In genomic region chr17:18960803-18961511, GRCh38 we compare ENCODE assay signal across 9 cellular contexts. TPM values are rescaled to one million over a fixed set of nuclear protein-coding genes. Genes with fewer than 3 reads are reported as not detected.
DNase-seq lines count a peak whose midpoint lies in the region; ATAC-seq and TF ChIP-seq lines count a peak whose summit lies in the region.
"Had no signal": no experiment of that assay in that cellular context is flagged by ENCODE, and none has a peak within 500 bp of the region (broad histone marks: within the 10 kb centered on the region; RNA-seq: fewer than 3 reads in every experiment).

No MANE protein-coding gene starts in this region.

- TF ChIP-seq CTCF in endothelial cell (IDR thresholded peaks at IDR 0.05; ENCODE audit: unreplicated experiment) (peak; percentile 95), mucosa of descending colon (IDR thresholded peaks at IDR 0.05) (peak; percentile 88)

- peaks cover 5% of the 10 kb centered on the region for H3K4me1 ChIP-seq in mucosa of descending colon (ENCODE audit: low read depth)

- no peaks in the 10 kb centered on the region for H3K9me3 Mint-ChIP-seq in endothelial cell (ENCODE audit: unreplicated experiment)

- intact Hi-C loops in mucosa of descending colon (cut with DNase I, micrococcal nuclease), result no loop called here

- H3K9me3 ChIP-seq in mucosa of descending colon, result no peaks in the 10 kb centered on the region

- ATAC-seq in HG03139 (IDR thresholded peaks at IDR 0.05; ENCODE audit: unreplicated experiment) (peak; percentile 69), mucosa of descending colon (peak; percentile 89)

- peak; percentile 73 for DNase-seq in NCI-H510A treated with DMSO at 0.1 percent for 48 hours (lab: John Stamatoyannopoulos, UW)
- DNase-seq in NCI-H510A (lab: John Stamatoyannopoulos, UW), result no peak
- peak; percentile 33 for DNase-seq in NOMO-1 treated with dmso at 0.1 percent for 144 hours (lab: John Stamatoyannopoulos, UW; ENCODE audit: unreplicated experiment)
- DNase-seq in activated CD8-positive, alpha-beta memory T cell treated with anti-CD3 and anti-CD28 coated beads for 4 hours (ENCODE audit: low read depth in 2 of 2), result peak; percentile 60 to 63
- peak; percentile 94 for DNase-seq in endothelial cell (ENCODE audit: low spot score)
- DNase-seq in mucosa of descending colon, result peak; percentile 83 to 95 (median 93)
- DNase-seq in stimulated activated CD8-positive, alpha-beta memory T cell treated with anti-CD3 and anti-CD28 coated beads, Interleukin-7, amount 100 ng/mL, for 4 hours (ENCODE audit: low read depth in 2 of 2), result peak; percentile 53 to 62

- H3K4me3 ChIP-seq in mucosa of descending colon, result no peak overlapping the region

- H3K36me3 Mint-ChIP-seq in endothelial cell (ENCODE audit: low read depth, unreplicated experiment), result peaks cover 3% of the 10 kb centered on the region

- no peak overlapping the region for H3K4me3 Mint-ChIP-seq in endothelial cell (ENCODE audit: unreplicated experiment)

- H3K4me1 Mint-ChIP-seq in endothelial cell (ENCODE audit: unreplicated experiment), result peaks cover 16% of the 10 kb centered on the region

- H3K36me3 ChIP-seq in mucosa of descending colon (ENCODE audit: low read depth), result no peaks in the 10 kb centered on the region

- no peak overlapping the region for H3K27ac Mint-ChIP-seq in endothelial cell (ENCODE audit: unreplicated experiment)

- peaks cover 10% of the 10 kb centered on the region for H3K27me3 Mint-ChIP-seq in endothelial cell (ENCODE audit: unreplicated experiment)

RNA-seq across cellular contexts. Expression of gene SLC5A10, which starts 9.0 kb away (rescaled TPM):
- total RNA-seq in endothelial cell (ENCODE audit: unreplicated experiment) (0.08 TPM), mucosa of descending colon (under 1 TPM in 1 of 3 donors, not detected in 2; 0.12 TPM)
- total RNA-seq: skeletal muscle tissue had no signal

RNA-seq across cellular contexts. Expression of gene FAM83G, which starts 43.6 kb away (rescaled TPM):
- 1.6 TPM for total RNA-seq in endothelial cell (ENCODE audit: unreplicated experiment)
- 10 to 100 TPM; 18.9 to 40.4 (median 29.1) TPM for total RNA-seq in mucosa of descending colon
